15 cellular contexts compared by ENCODE assay signal in the genomic region with DNA sequence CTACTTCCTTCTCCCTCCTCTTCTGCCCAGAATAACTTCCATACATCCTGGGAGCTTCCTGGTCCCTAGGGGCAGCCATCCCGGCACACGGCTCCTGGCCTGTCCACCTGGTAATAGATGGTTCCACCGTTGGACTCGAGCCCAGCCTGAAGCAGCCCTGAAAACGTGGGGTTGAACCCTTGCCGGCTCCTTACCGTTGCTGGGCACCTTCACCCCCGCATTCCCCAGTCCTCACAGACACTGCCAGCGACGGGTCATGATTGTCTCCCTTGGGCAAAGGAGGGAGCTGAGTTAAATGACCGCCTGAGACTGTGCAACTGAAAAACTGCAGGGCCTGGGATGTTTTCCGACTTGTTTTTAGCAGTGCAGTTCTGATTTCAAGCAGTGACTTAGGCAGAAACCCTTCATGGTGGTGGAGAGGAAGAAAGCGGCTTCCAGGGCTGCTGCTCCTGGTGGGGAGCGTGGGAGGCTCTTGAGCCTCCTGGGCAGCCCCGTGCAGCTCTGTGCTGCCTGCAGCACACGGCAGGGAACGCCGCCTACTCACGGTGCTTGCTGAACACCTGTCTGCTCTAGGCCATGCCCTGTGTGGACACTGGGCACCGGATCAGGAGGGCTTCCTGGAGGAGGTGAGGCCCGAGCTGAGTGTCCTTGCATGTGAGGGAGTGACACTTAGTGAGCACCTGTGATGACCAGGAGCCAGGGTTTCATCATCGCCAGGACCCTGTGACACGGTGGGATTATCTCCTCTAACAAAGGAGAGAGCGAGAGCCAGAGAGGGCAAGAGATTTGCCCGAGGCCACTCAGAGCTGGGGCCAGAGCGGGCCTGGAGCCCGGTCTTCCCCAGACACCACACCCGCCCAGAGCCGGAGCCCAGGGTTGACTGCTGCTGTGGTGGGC.
"Had no signal": no experiment of that assay in that cellular context is flagged by ENCODE, and none has a peak within 500 bp of the region (broad histone marks: within the 10 kb centered on the region; RNA-seq: fewer than 3 reads in every experiment).

No MANE protein-coding gene starts in this region.

- H3K27me3 ChIP-seq: body of pancreas, upper lobe of left lung had no signal

- ATAC-seq: activated T-cell treated with anti-CD3 and anti-CD28 coated beads, Interleukin-2, amount 50 U/mL, for 72 hours; body of pancreas; heart left ventricle; left colon had no signal

- H3K4me1 ChIP-seq: body of pancreas had no signal

- H3K27ac ChIP-seq: body of pancreas, cardiac muscle cell, heart left ventricle, thoracic aorta, upper lobe of left lung had no signal

- H3K36me3 ChIP-seq: cardiac muscle cell had no signal

- FAIRE-seq: endometrium had no signal

- H3K9me3 ChIP-seq: body of pancreas, heart left ventricle, thoracic aorta, upper lobe of left lung had no signal

- DNase-seq: activated CD4-positive, alpha-beta memory T cell treated with anti-CD3 and anti-CD28 coated beads, Interleukin-2, amount 10 ng/mL, durations not matched to agents 7 days and 5 days; activated effector memory CD4-positive, alpha-beta T cell treated with anti-CD3 and anti-CD28 coated beads, Interleukin-2, amount 50 U/mL, for 16 hours; activated naive CD4-positive, alpha-beta T cell treated with anti-CD3 and anti-CD28 coated beads, Interleukin-2, amount 10 ng/mL, durations not matched to agents 7 days and 5 days; activated T-cell treated with anti-CD3 and anti-CD28 coated beads, Interleukin-2, amount 50 U/mL, for 72 hours; amygdala; body of pancreas; heart left ventricle; left colon; naive B cell; stimulated activated CD4-positive, alpha-beta T cell treated with anti-CD3 and anti-CD28 coated beads, Interleukin-4, amount 100 ng/mL, for 4 hours; T-helper 9 cell; upper lobe of left lung had no signal

- H3K4me3 ChIP-seq: body of pancreas, cardiac muscle cell, heart left ventricle, thoracic aorta, upper lobe of left lung had no signal
